In the genomic region with DNA sequence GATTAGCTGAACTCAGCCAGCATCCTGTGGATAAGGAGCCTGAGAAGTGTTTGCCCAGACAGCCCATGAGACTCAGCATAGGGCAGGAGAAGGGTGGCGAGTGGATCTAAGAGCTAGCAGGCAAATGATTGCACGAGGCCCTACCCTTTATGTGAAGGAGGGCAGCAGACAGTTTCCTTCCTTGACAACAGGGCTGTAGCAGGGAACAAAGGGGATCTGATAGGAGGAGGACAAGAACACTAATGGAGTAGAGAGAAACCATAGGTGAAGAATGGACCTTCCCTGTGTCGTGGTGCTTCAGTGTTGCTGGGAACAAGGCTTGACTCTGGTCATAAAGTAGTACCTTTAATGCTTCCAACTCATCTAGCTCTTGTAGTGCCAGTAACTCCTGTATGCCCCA, we compare ENCODE assay signal across 21 cellular contexts.
DNase-seq lines count a peak whose midpoint lies in the region; ATAC-seq, FAIRE-seq and TF ChIP-seq lines count a peak whose summit lies in the region.
"Had no signal": no experiment of that assay in that cellular context is flagged by ENCODE, and none has a peak within 500 bp of the region (broad histone marks: within the 10 kb centered on the region; RNA-seq: fewer than 3 reads in every experiment).

No MANE protein-coding gene starts in this region.

- ATAC-seq in SK-N-SH treated with all-trans-retinoic acid at 6 μM for 48 hours: no peak
- no peak for ATAC-seq in HG03460 (IDR thresholded peaks at IDR 0.05; ENCODE audit: unreplicated experiment)
- ATAC-seq: CD8-positive, alpha-beta T cell had no signal

- no peaks in the 10 kb centered on the region for H3K9me2 ChIP-seq in SK-N-SH

- H2AFZ ChIP-seq in SK-N-SH (ENCODE audit: low read depth): no peak overlapping the region

- WGBS in SK-N-SH (ENCODE audit: low lambda C conversion rate): 71% methylated on average over 3 of the region's 3 CpGs

- H3K4me3 ChIP-seq in SK-N-SH (ENCODE audit: low read depth in 2 of 2, low read length in 1 of 2) (no peak overlapping the region), bronchial epithelial cell (ENCODE audit: low read depth, low read length) (no peak overlapping the region)
- H3K4me3 ChIP-seq: BLaER1, HAP-1 had no signal

- H3K4me1 ChIP-seq in SK-N-SH (ENCODE audit: control insufficient read depth in 1 of 2, insufficient read depth in 2 of 2, low read depth in 1 of 2, low read length in 1 of 2): peaks cover 0 to 12% of the 10 kb centered on the region in 2 experiments; a peak in 2 of 4 replicates
- H3K4me1 ChIP-seq: BLaER1, HAP-1 had no signal

- H3K27me3 ChIP-seq in SK-N-SH (ENCODE audit: insufficient read depth) (no peaks in the 10 kb centered on the region), bronchial epithelial cell (ENCODE audit: control insufficient read depth, insufficient read depth, low read length) (no peaks in the 10 kb centered on the region)
- H3K27me3 ChIP-seq: BLaER1 had no signal

- TF ChIP-seq CTCF in SK-N-SH (IDR thresholded peaks at IDR 0.05) (no peak), bronchial epithelial cell (IDR thresholded peaks at IDR 0.05; ENCODE audit: insufficient read depth, low read length, severe bottlenecking) (no peak), neural crest cell (conservative IDR thresholded peaks at IDR 0.05) (no peak)

- H3F3A ChIP-seq in SK-N-SH (replicated peaks; ENCODE audit: insufficient read depth): no peaks in the 10 kb centered on the region

- no peak for TF ChIP-seq EP300 in SK-N-SH (IDR thresholded peaks at IDR 0.05; ENCODE audit: borderline replicate concordance in 1 of 2, low read depth in 1 of 2, low read length in 1 of 2)

- TF ChIP-seq RAD21 in SK-N-SH (IDR thresholded peaks at IDR 0.05; ENCODE audit: low read length): no peak

- no peaks in the 10 kb centered on the region for H3K9me3 ChIP-seq in SK-N-SH
- H3K9me3 ChIP-seq: HAP-1 had no signal

- H3K4me3 Mint-ChIP-seq in neural crest cell: no peak overlapping the region
- H3K4me3 Mint-ChIP-seq: B cell; CD4-positive, CD25-positive, alpha-beta regulatory T cell; CD8-positive, alpha-beta T cell; HFFc6 had no signal

- H3K36me3 ChIP-seq in SK-N-SH (replicated peaks in 1 of 2; ENCODE audit: control insufficient read depth in 1 of 2, insufficient read depth in 2 of 2, low read length in 1 of 2): no peaks in the 10 kb centered on the region
- no peaks in the 10 kb centered on the region for H3K36me3 ChIP-seq in bronchial epithelial cell (ENCODE audit: control insufficient read depth, insufficient read depth, low read length)
- H3K36me3 ChIP-seq: BLaER1, HAP-1 had no signal

- H3K27ac ChIP-seq in SK-N-SH (ENCODE audit: low read depth in 2 of 2, low read length in 1 of 2): no peak overlapping the region
- H3K27ac ChIP-seq: 22Rv1, BLaER1, C4-2B had no signal

- H3K27me3 Mint-ChIP-seq in neural crest cell (ENCODE audit: low read depth): no peaks in the 10 kb centered on the region

- CTCF ChIA-PET in SK-N-SH (lab: Yijun Ruan, JAX): interaction anchor here (0.7 to 5.4 kb wide), 5 partner anchors 14 to 571 kb away, joined by 3 to 61 read pairs (median 3); no protein-coding TSS in a partner anchor

- H4K20me1 ChIP-seq in SK-N-SH (ENCODE audit: insufficient read depth): no peaks in the 10 kb centered on the region
- H4K20me1 ChIP-seq: BLaER1 had no signal

- H3K36me3 Mint-ChIP-seq in neural crest cell (ENCODE audit: low read depth): no peaks in the 10 kb centered on the region
- H3K36me3 Mint-ChIP-seq: CD8-positive, alpha-beta T cell had no signal

- no peaks in the 10 kb centered on the region for H3K79me2 ChIP-seq in SK-N-SH (ENCODE audit: insufficient read depth)

- no peak overlapping the region for H3K4me2 ChIP-seq in SK-N-SH
- H3K4me2 ChIP-seq: BLaER1 had no signal

- peaks cover 5% of the 10 kb centered on the region for H3K9me3 Mint-ChIP-seq in neural crest cell
- H3K9me3 Mint-ChIP-seq: CD8-positive, alpha-beta T cell had no signal

- DNase-seq in SK-N-SH (no peak), bronchial epithelial cell (ENCODE audit: low read depth) (no peak), neural crest cell (ENCODE audit: low read depth, low spot score) (no peak), T1000 (lab: John Stamatoyannopoulos, UW) (no peak)
- DNase-seq: CD4-positive, CD25-positive, alpha-beta regulatory T cell; CD8-positive, alpha-beta T cell; DMS 273 treated with DMSO at 0.1 percent for 48 hours; DMS79 treated with DMSO at 0.1 percent for 48 hours; HFFc6 had no signal

- H3K27ac Mint-ChIP-seq in neural crest cell (ENCODE audit: unreplicated experiment): peak overlapping the region; percentile 81
- H3K27ac Mint-ChIP-seq: B cell; CD4-positive, CD25-positive, alpha-beta regulatory T cell; CD8-positive, alpha-beta T cell; HFFc6 had no signal

- peak; percentile 23 for FAIRE-seq in bronchial epithelial cell (lab: Jason Lieb, UNC)
- FAIRE-seq: A204.1, D721Med, G401.6, GM12892, H54 had no signal

- H3K4me1 Mint-ChIP-seq in neural crest cell: peaks cover 5% of the 10 kb centered on the region
- H3K4me1 Mint-ChIP-seq: B cell; CD4-positive, CD25-positive, alpha-beta regulatory T cell had no signal

- POLR2A ChIA-PET in SK-N-SH (lab: Yijun Ruan, JAX): no interaction called here

- no peak overlapping the region for H3K9ac ChIP-seq in SK-N-SH
- H3K9ac ChIP-seq: BLaER1 had no signal

TF ChIP-seq in SK-N-SH, 30 proteins besides CTCF, POLR2A, EP300 and RAD21:
- TF ChIP-seq CHD2 (IDR thresholded peaks at IDR 0.05; ENCODE audit: low read length, partially characterized antibody) (no peak), EZH2phosphoT487 (IDR thresholded peaks at IDR 0.05; ENCODE audit: borderline replicate concordance, low read depth) (no peak), RFX5 (IDR thresholded peaks at IDR 0.05; ENCODE audit: low read length) (peak; percentile 52; the same call in 1 of the 2 replicates), NRF1 (IDR thresholded peaks at IDR 0.05; ENCODE audit: low read depth, low read length) (no peak)
- TF ChIP-seq, protein P1, sequence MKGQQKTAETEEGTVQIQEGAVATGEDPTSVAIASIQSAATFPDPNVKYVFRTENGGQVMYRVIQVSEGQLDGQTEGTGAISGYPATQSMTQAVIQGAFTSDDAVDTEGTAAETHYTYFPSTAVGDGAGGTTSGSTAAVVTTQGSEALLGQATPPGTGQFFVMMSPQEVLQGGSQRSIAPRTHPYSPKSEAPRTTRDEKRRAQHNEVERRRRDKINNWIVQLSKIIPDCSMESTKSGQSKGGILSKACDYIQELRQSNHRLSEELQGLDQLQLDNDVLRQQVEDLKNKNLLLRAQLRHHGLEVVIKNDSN (IDR thresholded peaks at IDR 0.05; ENCODE audit: borderline replicate concordance, low read depth): no peak

TF ChIP-seq in SK-N-SH treated with all-trans-retinoic acid at 6 μM for 48 hours, 23 proteins besides CTCF, POLR2A, EP300 and RAD21 (continues in another document):
- no peak for TF ChIP-seq ZFP3 (CRISPR knock-in tag; IDR thresholded peaks at IDR 0.05)
- TF ChIP-seq, protein P2, sequence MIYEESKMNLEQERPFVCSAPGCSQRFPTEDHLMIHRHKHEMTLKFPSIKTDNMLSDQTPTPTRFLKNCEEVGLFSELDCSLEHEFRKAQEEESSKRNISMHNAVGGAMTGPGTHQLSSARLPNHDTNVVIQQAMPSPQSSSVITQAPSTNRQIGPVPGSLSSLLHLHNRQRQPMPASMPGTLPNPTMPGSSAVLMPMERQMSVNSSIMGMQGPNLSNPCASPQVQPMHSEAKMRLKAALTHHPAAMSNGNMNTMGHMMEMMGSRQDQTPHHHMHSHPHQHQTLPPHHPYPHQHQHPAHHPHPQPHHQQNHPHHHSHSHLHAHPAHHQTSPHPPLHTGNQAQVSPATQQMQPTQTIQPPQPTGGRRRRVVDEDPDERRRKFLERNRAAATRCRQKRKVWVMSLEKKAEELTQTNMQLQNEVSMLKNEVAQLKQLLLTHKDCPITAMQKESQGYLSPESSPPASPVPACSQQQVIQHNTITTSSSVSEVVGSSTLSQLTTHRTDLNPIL (CRISPR knock-in tag; IDR thresholded peaks at IDR 0.05; ENCODE audit: low read depth): no peak
- TF ChIP-seq BACH2 (CRISPR knock-in tag; IDR thresholded peaks at IDR 0.05; ENCODE audit: borderline replicate concordance): no peak
- TF ChIP-seq, protein P3, sequence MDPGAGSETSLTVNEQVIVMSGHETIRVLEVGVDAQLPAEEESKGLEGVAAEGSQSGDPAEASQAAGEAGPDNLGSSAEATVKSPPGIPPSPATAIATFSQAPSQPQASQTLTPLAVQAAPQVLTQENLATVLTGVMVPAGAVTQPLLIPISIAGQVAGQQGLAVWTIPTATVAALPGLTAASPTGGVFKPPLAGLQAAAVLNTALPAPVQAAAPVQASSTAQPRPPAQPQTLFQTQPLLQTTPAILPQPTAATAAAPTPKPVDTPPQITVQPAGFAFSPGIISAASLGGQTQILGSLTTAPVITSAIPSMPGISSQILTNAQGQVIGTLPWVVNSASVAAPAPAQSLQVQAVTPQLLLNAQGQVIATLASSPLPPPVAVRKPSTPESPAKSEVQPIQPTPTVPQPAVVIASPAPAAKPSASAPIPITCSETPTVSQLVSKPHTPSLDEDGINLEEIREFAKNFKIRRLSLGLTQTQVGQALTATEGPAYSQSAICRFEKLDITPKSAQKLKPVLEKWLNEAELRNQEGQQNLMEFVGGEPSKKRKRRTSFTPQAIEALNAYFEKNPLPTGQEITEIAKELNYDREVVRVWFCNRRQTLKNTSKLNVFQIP (CRISPR knock-in tag; IDR thresholded peaks at IDR 0.05; ENCODE audit: borderline replicate concordance, low read depth): no peak
- no peak for TF ChIP-seq OSR1 (CRISPR knock-in tag; IDR thresholded peaks at IDR 0.05)
- TF ChIP-seq, protein P4, sequence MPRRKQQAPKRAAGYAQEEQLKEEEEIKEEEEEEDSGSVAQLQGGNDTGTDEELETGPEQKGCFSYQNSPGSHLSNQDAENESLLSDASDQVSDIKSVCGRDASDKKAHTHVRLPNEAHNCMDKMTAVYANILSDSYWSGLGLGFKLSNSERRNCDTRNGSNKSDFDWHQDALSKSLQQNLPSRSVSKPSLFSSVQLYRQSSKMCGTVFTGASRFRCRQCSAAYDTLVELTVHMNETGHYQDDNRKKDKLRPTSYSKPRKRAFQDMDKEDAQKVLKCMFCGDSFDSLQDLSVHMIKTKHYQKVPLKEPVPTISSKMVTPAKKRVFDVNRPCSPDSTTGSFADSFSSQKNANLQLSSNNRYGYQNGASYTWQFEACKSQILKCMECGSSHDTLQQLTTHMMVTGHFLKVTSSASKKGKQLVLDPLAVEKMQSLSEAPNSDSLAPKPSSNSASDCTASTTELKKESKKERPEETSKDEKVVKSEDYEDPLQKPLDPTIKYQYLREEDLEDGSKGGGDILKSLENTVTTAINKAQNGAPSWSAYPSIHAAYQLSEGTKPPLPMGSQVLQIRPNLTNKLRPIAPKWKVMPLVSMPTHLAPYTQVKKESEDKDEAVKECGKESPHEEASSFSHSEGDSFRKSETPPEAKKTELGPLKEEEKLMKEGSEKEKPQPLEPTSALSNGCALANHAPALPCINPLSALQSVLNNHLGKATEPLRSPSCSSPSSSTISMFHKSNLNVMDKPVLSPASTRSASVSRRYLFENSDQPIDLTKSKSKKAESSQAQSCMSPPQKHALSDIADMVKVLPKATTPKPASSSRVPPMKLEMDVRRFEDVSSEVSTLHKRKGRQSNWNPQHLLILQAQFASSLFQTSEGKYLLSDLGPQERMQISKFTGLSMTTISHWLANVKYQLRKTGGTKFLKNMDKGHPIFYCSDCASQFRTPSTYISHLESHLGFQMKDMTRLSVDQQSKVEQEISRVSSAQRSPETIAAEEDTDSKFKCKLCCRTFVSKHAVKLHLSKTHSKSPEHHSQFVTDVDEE (CRISPR knock-in tag; IDR thresholded peaks at IDR 0.05): no peak
- TF ChIP-seq PPARA (CRISPR knock-in tag; IDR thresholded peaks at IDR 0.05; ENCODE audit: borderline replicate concordance): no peak
